Comparison of ENCODE assay signal across 12 cellular contexts in genomic region chr6:52522655-52523054, GRCh38. TPM values are rescaled to one million over a fixed set of nuclear protein-coding genes. Genes with fewer than 3 reads are reported as not detected.
A peak's percentile ranks its signal among the peaks of the same experiment; 100 is the strongest.
DNase-seq lines count a peak whose midpoint lies in the region; TF ChIP-seq lines count a peak whose summit lies in the region.
"Had no signal": no experiment of that assay in that cellular context is flagged by ENCODE, and none has a peak within 500 bp of the region (broad histone marks: within the 10 kb centered on the region; RNA-seq: fewer than 3 reads in every experiment).

No MANE protein-coding gene starts in this region.

- DNase-seq in EH (ENCODE audit: low read depth) (peak; percentile 45), cardiac muscle cell (ENCODE audit: low read depth in 1 of 2, low spot score in 1 of 2) (no peak), sigmoid colon (no peak), NCI-H1105 treated with DMSO at 0.1 percent for 48 hours (lab: John Stamatoyannopoulos, UW) (no peak), NCI-H345 treated with DMSO at 0.1 percent for 48 hours (lab: John Stamatoyannopoulos, UW; ENCODE audit: unreplicated experiment) (no peak), mucosa of gallbladder (ENCODE audit: low spot score) (no peak), SK-N-DZ (ENCODE audit: low spot score) (no peak)
- DNase-seq: AML-193, islet precursor cell, NCI-H1048 had no signal

- TF ChIP-seq CTCF in VCaP (conservative IDR thresholded peaks at IDR 0.05) (no peak), cardiac muscle cell (IDR thresholded peaks at IDR 0.05; ENCODE audit: low read depth, low read length) (no peak), sigmoid colon (IDR thresholded peaks at IDR 0.05) (no peak)

- no peak for TF ChIP-seq POLR2A in sigmoid colon (IDR thresholded peaks at IDR 0.05)

- TF ChIP-seq EP300 in sigmoid colon (IDR thresholded peaks at IDR 0.05) = no peak

- H3K4me3 ChIP-seq in cardiac muscle cell (no peak overlapping the region), sigmoid colon (no peak overlapping the region)
- H3K4me3 ChIP-seq: HAP-1 had no signal

- intact Hi-C loops in sigmoid colon (cut with DNase I) = no loop called here

- H3K27me3 ChIP-seq in cardiac muscle cell (no peaks in the 10 kb centered on the region), sigmoid colon (no peaks in the 10 kb centered on the region)

- 80 to 85% methylated on average over 3 of the region's 3 CpGs for WGBS in sigmoid colon, 2 donors

- H3K4me1 ChIP-seq in cardiac muscle cell (ENCODE audit: low read depth) = peaks cover 22% of the 10 kb centered on the region
- peaks cover 0 to 41% (median 36%) of the 10 kb centered on the region in 4 donors for H3K4me1 ChIP-seq in sigmoid colon
- H3K4me1 ChIP-seq: HAP-1 had no signal

- H3K36me3 ChIP-seq in cardiac muscle cell (no peaks in the 10 kb centered on the region), sigmoid colon (no peaks in the 10 kb centered on the region)
- H3K36me3 ChIP-seq: HAP-1 had no signal

- H3K9me3 ChIP-seq in cardiac muscle cell (ENCODE audit: low read depth) (no peaks in the 10 kb centered on the region), sigmoid colon (no peaks in the 10 kb centered on the region)
- H3K9me3 ChIP-seq: HAP-1 had no signal

- H3K27ac ChIP-seq in VCaP = peak overlapping the region; percentile 36
- H3K27ac ChIP-seq in cardiac muscle cell = peak overlapping the region; percentile 74
- peak overlapping the region; percentile 41 to 72 (median 58) for H3K27ac ChIP-seq in sigmoid colon

RNA-seq across cellular contexts. Expression of gene TRAM2, which starts 54.2 kb away (rescaled TPM):
- total RNA-seq in cardiac muscle cell = 6.6 and 7.0 TPM in 2 replicates
- 4.5 and 7.7 TPM in 2 replicates for polyA plus RNA-seq in cardiac muscle cell
- 10 to 100 TPM in 3 of 4 donors, 1 to 10 TPM in 1; 9.6 to 15.0 (median 12.4) TPM for total RNA-seq in sigmoid colon
- polyA plus RNA-seq in sigmoid colon = 10 to 100 TPM in 1 of 3 donors, 1 to 10 TPM in 2; 1.8 to 13.3 (median 3.6) TPM
- 16.0 TPM for total RNA-seq in mucosa of gallbladder
- 3.9 and 4.3 TPM in 2 replicates for polyA plus RNA-seq in SK-N-DZ (2014; cell fraction: cytosol; rRNA removed)
- polyA plus RNA-seq in SK-N-DZ (2014; cell fraction: nucleus; rRNA removed) = 4.0 and 5.7 TPM in 2 replicates
